Comparison of ENCODE assay signal across 1 cellular context in the genomic region with DNA sequence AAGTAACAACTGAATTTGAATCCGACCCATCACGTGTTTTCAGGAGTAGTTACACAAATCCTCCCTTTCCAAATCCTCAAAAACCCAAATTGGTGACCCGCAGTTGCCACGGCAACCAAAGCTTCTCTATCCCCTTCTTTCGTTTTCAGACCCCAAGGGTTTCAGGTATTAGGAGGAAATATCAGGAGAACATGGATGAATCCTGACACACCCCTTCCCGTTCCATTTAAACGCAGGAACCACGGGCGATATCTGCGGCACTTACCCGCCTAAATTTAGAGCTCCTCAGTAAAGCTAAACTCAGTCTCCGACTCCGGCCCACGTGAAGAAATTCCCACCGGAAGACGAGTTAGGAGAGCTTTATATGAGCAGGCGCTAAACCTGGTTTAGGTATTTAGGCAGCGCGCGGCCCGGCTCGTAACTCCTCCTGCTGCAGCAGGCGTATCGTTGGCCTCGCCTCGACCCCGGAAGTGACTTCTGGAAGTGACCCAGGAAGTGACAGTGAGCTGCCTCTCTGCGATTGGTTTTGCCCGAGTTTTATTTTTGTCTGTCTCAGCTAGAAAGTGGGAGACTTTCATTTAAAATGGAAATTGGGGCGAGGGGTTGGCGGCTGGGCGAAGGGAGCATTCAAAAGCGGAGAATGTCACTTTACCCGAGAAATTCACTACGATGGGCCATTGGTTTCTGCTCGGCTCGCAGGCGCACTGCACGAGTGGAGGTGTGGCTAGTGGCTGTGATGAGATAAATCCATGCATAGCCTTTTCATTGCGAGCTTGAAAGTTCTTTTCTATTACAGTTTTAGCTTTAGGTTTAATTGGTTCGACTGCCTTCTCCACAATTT.
A peak's percentile ranks its signal among the peaks of the same experiment; 100 is the strongest.
TF ChIP-seq lines count a peak whose summit lies in the region.

Gene TAF1A (minus strand): TSS at position 472 of the 841 bp plus-strand sequence.

TF ChIP-seq in K562, 482 proteins besides CTCF, POLR2A, EP300 and RAD21 (continued from another document and continues in another):
- TF ChIP-seq ARID4B (CRISPR knock-in tag; IDR thresholded peaks at IDR 0.05) (peak; percentile 94), MCM3 (IDR thresholded peaks at IDR 0.05) (no peak), ARHGAP35 (IDR thresholded peaks at IDR 0.05; ENCODE audit: partially characterized antibody) (no peak), TAF15 (IDR thresholded peaks at IDR 0.05; ENCODE audit: low read depth, low read length) (no peak), TRIM28 (IDR thresholded peaks at IDR 0.05) (no peak), ZNF197 (CRISPR knock-in tag; IDR thresholded peaks at IDR 0.05; ENCODE audit: low read depth) (0 out of 2 replicates have a peak, but pooled peaks have one; percentile 10), POLR2B (IDR thresholded peaks at IDR 0.05; ENCODE audit: low read depth, partially characterized antibody) (peak; percentile 86), SAP30 (IDR thresholded peaks at IDR 0.05; ENCODE audit: borderline replicate concordance, insufficient read depth, low read depth, low read length, poor library complexity, severe bottlenecking) (peak; percentile 91), ZNF561 (CRISPR knock-in tag; conservative IDR thresholded peaks at IDR 0.05) (no peak), ZBTB33 (CRISPR knock-in tag; IDR thresholded peaks at IDR 0.05) (no peak; the same call in 1 of the 2 replicates), FOXJ2 (tag; IDR thresholded peaks at IDR 0.05) (peak; percentile 39; the same call in 1 of the 2 replicates), HMGXB4 (CRISPR knock-in tag; IDR thresholded peaks at IDR 0.05) (no peak; the same call in 1 of the 2 replicates), POLR2AphosphoS5 (IDR thresholded peaks at IDR 0.05; ENCODE audit: control insufficient read depth, insufficient read depth, low read depth, low read length) (peak; percentile 91), RAD51 (IDR thresholded peaks at IDR 0.05; ENCODE audit: borderline replicate concordance, low read depth) (0 out of 2 replicates have a peak, but pooled peaks have one; percentile 6), ZNF444 (CRISPR knock-in tag; IDR thresholded peaks at IDR 0.05) (no peak; the same call in 1 of the 2 replicates), PTBP1 (IDR thresholded peaks at IDR 0.05; ENCODE audit: low read depth, low read length) (no peak), SIN3A (IDR thresholded peaks at IDR 0.05; ENCODE audit: borderline replicate concordance in 2 of 2, control insufficient read depth in 1 of 2, low read depth in 2 of 2, low read length in 2 of 2) (peak; percentile 85 to 88; a peak in 3 of 4 replicates), SAFB (IDR thresholded peaks at IDR 0.05; ENCODE audit: borderline replicate concordance, low read depth, low read length) (no peak), ZNF76 (CRISPR knock-in tag; IDR thresholded peaks at IDR 0.05; ENCODE audit: borderline replicate concordance) (0 out of 2 replicates have a peak, but pooled peaks have one; percentile 28), FOXO4 (CRISPR knock-in tag; IDR thresholded peaks at IDR 0.05) (no peak), ARNT (IDR thresholded peaks at IDR 0.05) (0 out of 4 replicates have a peak, but pooled peaks of 1 of the 2 experiments have one; percentile 29), TAF1 (IDR thresholded peaks at IDR 0.05; ENCODE audit: control insufficient read depth, extremely low read depth, insufficient read depth, low read length, severe bottlenecking) (peak; percentile 84), POLR2H (tag; IDR thresholded peaks at IDR 0.05; ENCODE audit: low read depth) (peak; percentile 88), ATF1 (CRISPR knock-in tag; IDR thresholded peaks at IDR 0.05) (no peak), ATF1 (tag; IDR thresholded peaks at IDR 0.05) (peak; percentile 90), HEY1 (CRISPR knock-in tag; IDR thresholded peaks at IDR 0.05; ENCODE audit: borderline replicate concordance) (no peak), FOXK2 (conservative IDR thresholded peaks at IDR 0.05 in 1 of 2, IDR thresholded peaks at IDR 0.05 in 1 of 2; ENCODE audit: low read depth in 2 of 2) (peak; percentile 86 to 87), KAT7 (CRISPR knock-in tag; IDR thresholded peaks at IDR 0.05; ENCODE audit: borderline replicate concordance) (no peak), ZFPM2 (CRISPR knock-in tag; IDR thresholded peaks at IDR 0.05) (0 out of 2 replicates have a peak, but pooled peaks have one; percentile 31), CBFA2T2 (conservative IDR thresholded peaks at IDR 0.05) (0 out of 2 replicates have a peak, but pooled peaks have one; percentile 6), CBX1 (IDR thresholded peaks at IDR 0.05; ENCODE audit: low read depth) (peak; percentile 74), SMAD4 (CRISPR knock-in tag; conservative IDR thresholded peaks at IDR 0.05) (no peak), SREBF2 (CRISPR knock-in tag; IDR thresholded peaks at IDR 0.05) (0 out of 2 replicates have a peak, but pooled peaks have one; percentile 15), HSF4 (CRISPR knock-in tag; IDR thresholded peaks at IDR 0.05; ENCODE audit: borderline replicate concordance) (no peak), NR4A1 (CRISPR knock-in tag; IDR thresholded peaks at IDR 0.05) (0 out of 2 replicates have a peak, but pooled peaks have one; percentile 33), NR4A1 (tag; IDR thresholded peaks at IDR 0.05) (no peak), GATAD2B (IDR thresholded peaks at IDR 0.05; ENCODE audit: borderline replicate concordance) (peak; percentile 73; the same call in 1 of the 2 replicates), ETV5 (CRISPR knock-in tag; IDR thresholded peaks at IDR 0.05; ENCODE audit: low read depth) (peak; percentile 38; the same call in 1 of the 2 replicates), SRSF9 (IDR thresholded peaks at IDR 0.05; ENCODE audit: borderline replicate concordance, low read depth, low read length) (no peak), ZNF174 (CRISPR knock-in tag; IDR thresholded peaks at IDR 0.05) (no peak), SOX6 (IDR thresholded peaks at IDR 0.05) (peak; percentile 31; the same call in 1 of the 2 replicates), LCOR (CRISPR knock-in tag; IDR thresholded peaks at IDR 0.05) (peak; percentile 91), ARID1B (IDR thresholded peaks at IDR 0.05) (peak; percentile 48)
- TF ChIP-seq, protein P1, sequence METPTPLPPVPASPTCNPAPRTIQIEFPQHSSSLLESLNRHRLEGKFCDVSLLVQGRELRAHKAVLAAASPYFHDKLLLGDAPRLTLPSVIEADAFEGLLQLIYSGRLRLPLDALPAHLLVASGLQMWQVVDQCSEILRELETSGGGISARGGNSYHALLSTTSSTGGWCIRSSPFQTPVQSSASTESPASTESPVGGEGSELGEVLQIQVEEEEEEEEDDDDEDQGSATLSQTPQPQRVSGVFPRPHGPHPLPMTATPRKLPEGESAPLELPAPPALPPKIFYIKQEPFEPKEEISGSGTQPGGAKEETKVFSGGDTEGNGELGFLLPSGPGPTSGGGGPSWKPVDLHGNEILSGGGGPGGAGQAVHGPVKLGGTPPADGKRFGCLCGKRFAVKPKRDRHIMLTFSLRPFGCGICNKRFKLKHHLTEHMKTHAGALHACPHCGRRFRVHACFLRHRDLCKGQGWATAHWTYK (CRISPR knock-in tag; IDR thresholded peaks at IDR 0.05) = 0 out of 2 replicates have a peak, but pooled peaks have one; percentile 37
- TF ChIP-seq, protein P2, sequence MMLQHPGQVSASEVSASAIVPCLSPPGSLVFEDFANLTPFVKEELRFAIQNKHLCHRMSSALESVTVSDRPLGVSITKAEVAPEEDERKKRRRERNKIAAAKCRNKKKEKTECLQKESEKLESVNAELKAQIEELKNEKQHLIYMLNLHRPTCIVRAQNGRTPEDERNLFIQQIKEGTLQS (IDR thresholded peaks at IDR 0.05) = peak; percentile 10; the same call in 1 of the 2 replicates
- TF ChIP-seq, protein P2 (CRISPR knock-in tag; conservative IDR thresholded peaks at IDR 0.05) = no peak
- TF ChIP-seq, protein P3, sequence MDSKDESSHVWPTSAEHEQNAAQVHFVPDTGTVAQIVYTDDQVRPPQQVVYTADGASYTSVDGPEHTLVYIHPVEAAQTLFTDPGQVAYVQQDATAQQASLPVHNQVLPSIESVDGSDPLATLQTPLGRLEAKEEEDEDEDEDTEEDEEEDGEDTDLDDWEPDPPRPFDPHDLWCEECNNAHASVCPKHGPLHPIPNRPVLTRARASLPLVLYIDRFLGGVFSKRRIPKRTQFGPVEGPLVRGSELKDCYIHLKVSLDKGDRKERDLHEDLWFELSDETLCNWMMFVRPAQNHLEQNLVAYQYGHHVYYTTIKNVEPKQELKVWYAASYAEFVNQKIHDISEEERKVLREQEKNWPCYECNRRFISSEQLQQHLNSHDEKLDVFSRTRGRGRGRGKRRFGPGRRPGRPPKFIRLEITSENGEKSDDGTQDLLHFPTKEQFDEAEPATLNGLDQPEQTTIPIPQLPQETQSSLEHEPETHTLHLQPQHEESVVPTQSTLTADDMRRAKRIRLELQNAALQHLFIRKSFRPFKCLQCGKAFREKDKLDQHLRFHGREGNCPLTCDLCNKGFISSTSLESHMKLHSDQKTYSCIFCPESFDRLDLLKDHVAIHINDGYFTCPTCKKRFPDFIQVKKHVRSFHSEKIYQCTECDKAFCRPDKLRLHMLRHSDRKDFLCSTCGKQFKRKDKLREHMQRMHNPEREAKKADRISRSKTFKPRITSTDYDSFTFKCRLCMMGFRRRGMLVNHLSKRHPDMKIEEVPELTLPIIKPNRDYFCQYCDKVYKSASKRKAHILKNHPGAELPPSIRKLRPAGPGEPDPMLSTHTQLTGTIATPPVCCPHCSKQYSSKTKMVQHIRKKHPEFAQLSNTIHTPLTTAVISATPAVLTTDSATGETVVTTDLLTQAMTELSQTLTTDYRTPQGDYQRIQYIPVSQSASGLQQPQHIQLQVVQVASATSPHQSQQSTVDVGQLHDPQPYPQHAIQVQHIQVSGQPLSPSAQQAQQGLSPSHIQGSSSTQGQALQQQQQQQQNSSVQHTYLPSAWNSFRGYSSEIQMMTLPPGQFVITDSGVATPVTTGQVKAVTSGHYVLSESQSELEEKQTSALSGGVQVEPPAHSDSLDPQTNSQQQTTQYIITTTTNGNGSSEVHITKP (IDR thresholded peaks at IDR 0.05; ENCODE audit: partially characterized antibody) = peak; percentile 95
